Comparison of ENCODE assay signal across 16 cellular contexts in genomic region chr10:1610986-1611770, GRCh38.
DNase-seq lines count a peak whose midpoint lies in the region; ATAC-seq and TF ChIP-seq lines count a peak whose summit lies in the region.
"Had no signal": no experiment of that assay in that cellular context is flagged by ENCODE, and none has a peak within 500 bp of the region (broad histone marks: within the 10 kb centered on the region; RNA-seq: fewer than 3 reads in every experiment).

No MANE protein-coding gene starts in this region.

- H3K4me1 Mint-ChIP-seq in activated T-cell treated with anti-CD3 and anti-CD28 coated beads, Interleukin-2, amount 50 U/mL, for 72 hours (ENCODE audit: low read depth), result peaks cover 10% of the 10 kb centered on the region
- H3K4me1 Mint-ChIP-seq: CD14-positive monocyte had no signal

- ATAC-seq in left cardiac atrium, result no peak
- ATAC-seq in activated T-cell treated with anti-CD3 and anti-CD28 coated beads, Interleukin-2, amount 50 U/mL, for 72 hours (replicated peaks in 1 of 2), result no peak
- ATAC-seq: HCT116 had no signal

- intact Hi-C loops in cardiac septum (cut with DNase I), result no loop called here
- intact Hi-C loops in left cardiac atrium (cut with DNase I), result no loop called here
- intact Hi-C loops in spleen (cut with DNase I; ENCODE audit: low total_unique reads), result no loop called here

- H3K36me3 ChIP-seq in spleen, result no peaks in the 10 kb centered on the region
- H3K36me3 ChIP-seq: BLaER1 had no signal

- H3K27ac Mint-ChIP-seq in activated T-cell treated with anti-CD3 and anti-CD28 coated beads, Interleukin-2, amount 50 U/mL, for 72 hours, result no peak overlapping the region
- H3K27ac Mint-ChIP-seq: GM23338, HFFc6 had no signal

- H3K27ac ChIP-seq in spleen, result no peak overlapping the region
- H3K27ac ChIP-seq: BLaER1 had no signal

- H3K36me3 Mint-ChIP-seq in activated T-cell treated with anti-CD3 and anti-CD28 coated beads, Interleukin-2, amount 50 U/mL, for 72 hours (ENCODE audit: insufficient read depth in 2 of 2), result no peaks in the 10 kb centered on the region
- H3K36me3 Mint-ChIP-seq: CD14-positive monocyte; CD4-positive, alpha-beta memory T cell had no signal

- TF ChIP-seq POLR2A in spleen (IDR thresholded peaks at IDR 0.05), result no peak

- peaks cover 35% of the 10 kb centered on the region for H3K27me3 Mint-ChIP-seq in activated T-cell treated with anti-CD3 and anti-CD28 coated beads, Interleukin-2, amount 50 U/mL, for 72 hours (ENCODE audit: low read depth)

- no peaks in the 10 kb centered on the region for H3K9me3 ChIP-seq in spleen
- H3K9me3 ChIP-seq: BLaER1 had no signal

- DNase-seq in cardiac septum (ENCODE audit: low spot score), result peak; percentile 19
- no peak for DNase-seq in left cardiac atrium
- DNase-seq in left kidney (ENCODE audit: low read depth, low spot score), result peak; percentile 61
- peak; percentile 29 for DNase-seq in spleen
- no peak for DNase-seq in activated T-cell treated with anti-CD3 and anti-CD28 coated beads, Interleukin-2, amount 50 U/mL, for 72 hours
- no peak for DNase-seq in NCI-H1930 (lab: John Stamatoyannopoulos, UW)
- no peak for DNase-seq in iPS-NIHi7 (ENCODE audit: extremely low spot score)
- DNase-seq: 8988T; CD4-positive, alpha-beta memory T cell; DMS79 treated with DMSO at 0.1 percent for 48 hours; GF-D8; HFFc6 had no signal

- peaks cover 0 to 83% (median 15%) of the 10 kb centered on the region in 7 donors for H3K27me3 ChIP-seq in spleen (replicated peaks in 1 of 7)

- no peak overlapping the region for H3K4me3 ChIP-seq in spleen
- H3K4me3 ChIP-seq: BLaER1, GM23338 had no signal

- no peak overlapping the region for H3K4me3 Mint-ChIP-seq in activated T-cell treated with anti-CD3 and anti-CD28 coated beads, Interleukin-2, amount 50 U/mL, for 72 hours
- H3K4me3 Mint-ChIP-seq: CD14-positive monocyte; CD4-positive, alpha-beta memory T cell; GM23338; HFFc6 had no signal

- WGBS in spleen, 5 donors, result 72 to 80% (median 78%) methylated on average over 22 of the region's 22 CpGs

- H3K9me3 Mint-ChIP-seq in activated T-cell treated with anti-CD3 and anti-CD28 coated beads, Interleukin-2, amount 50 U/mL, for 72 hours, result no peaks in the 10 kb centered on the region
- H3K9me3 Mint-ChIP-seq: CD4-positive, alpha-beta memory T cell; GM23338 had no signal

- no peak for TF ChIP-seq CTCF in spleen (IDR thresholded peaks at IDR 0.05 in 8 of 11, conservative IDR thresholded peaks at IDR 0.05 in 3 of 11)

- H3K4me1 ChIP-seq in spleen, result peaks cover 0 to 13% (median 4%) of the 10 kb centered on the region in 6 donors

Comparison
In these comparisons a context has a peak if more than half of its experiments do, and no peak if none do; other contexts are left out.
1. DNase-seq: peak in cardiac septum (single experiment), left kidney (single experiment) and spleen (single experiment); none in left cardiac atrium (single experiment), activated T-cell treated with anti-CD3 and anti-CD28 coated beads, Interleukin-2, amount 50 U/mL, for 72 hours (0 of 2), NCI-H1930 (0 of 2) and iPS-NIHi7 (single experiment).